ENCODE assay signal across 9 cellular contexts in the genomic region with DNA sequence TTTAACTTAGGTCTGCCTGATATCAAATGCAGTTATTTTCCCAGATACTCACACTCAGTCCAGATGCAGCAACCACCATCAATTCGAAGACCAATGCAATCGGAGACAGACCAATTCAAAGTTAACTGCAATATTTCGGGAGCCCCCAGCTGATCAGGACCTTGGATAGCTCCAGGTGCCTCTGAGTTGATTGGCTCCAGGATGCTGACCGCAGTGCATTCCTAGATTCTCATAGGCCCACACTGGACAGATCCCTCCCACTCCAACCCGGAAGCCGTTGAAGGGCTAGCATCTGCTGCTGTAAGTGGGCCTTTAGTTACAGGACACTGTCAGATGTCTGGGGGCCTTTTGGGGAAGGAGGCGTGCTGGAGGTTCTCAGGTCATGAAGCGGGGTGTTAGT.
A peak's percentile ranks its signal among the peaks of the same experiment; 100 is the strongest.
DNase-seq lines count a peak whose midpoint lies in the region; ATAC-seq, FAIRE-seq and TF ChIP-seq lines count a peak whose summit lies in the region.
"Had no signal": no experiment of that assay in that cellular context is flagged by ENCODE, and none has a peak within 500 bp of the region (broad histone marks: within the 10 kb centered on the region; RNA-seq: fewer than 3 reads in every experiment).

No MANE protein-coding gene starts in this region.

- no peaks in the 10 kb centered on the region for H3K36me3 Mint-ChIP-seq in activated CD4-positive, alpha-beta T cell treated with anti-CD3 and anti-CD28 coated beads, Interleukin-2, amount 10 ng/mL, durations not matched to agents 24 days and 14 days (ENCODE audit: low read depth)

- DNase-seq in CMK (ENCODE audit: low read depth) (peak; percentile 32), HuH-7.5 (ENCODE audit: low spot score) (peak; percentile 91), fibroblast of villous mesenchyme (ENCODE audit: low read depth) (peak; percentile 49), small intestine (peak; percentile 25), uterus (no peak), SHP77 (lab: John Stamatoyannopoulos, UW) (no peak)
- DNase-seq in activated CD4-positive, alpha-beta T cell treated with anti-CD3 and anti-CD28 coated beads, Interleukin-2, amount 10 ng/mL, durations not matched to agents 24 days and 14 days = peak; percentile 89

- H3K4me1 Mint-ChIP-seq in activated CD4-positive, alpha-beta T cell treated with anti-CD3 and anti-CD28 coated beads, Interleukin-2, amount 10 ng/mL, durations not matched to agents 24 days and 14 days = no peaks in the 10 kb centered on the region

- TF ChIP-seq CTCF in fibroblast of villous mesenchyme (IDR thresholded peaks at IDR 0.05; ENCODE audit: insufficient read depth, low read depth, low read length) = no peak
- TF ChIP-seq CTCF in uterus (IDR thresholded peaks at IDR 0.05) = no peak

- no peaks in the 10 kb centered on the region for H3K9me3 ChIP-seq in small intestine (ENCODE audit: control insufficient read depth, low read depth)
- no peaks in the 10 kb centered on the region for H3K9me3 ChIP-seq in uterus

- ATAC-seq in HG02678 (IDR thresholded peaks at IDR 0.05; ENCODE audit: unreplicated experiment) = no peak

- no peaks in the 10 kb centered on the region for H3K27me3 ChIP-seq in small intestine (ENCODE audit: control insufficient read depth in 2 of 2, insufficient read depth in 2 of 2, low read length in 2 of 2)
- no peaks in the 10 kb centered on the region for H3K27me3 ChIP-seq in uterus

- peaks cover 13% of the 10 kb centered on the region for H3K27me3 Mint-ChIP-seq in activated CD4-positive, alpha-beta T cell treated with anti-CD3 and anti-CD28 coated beads, Interleukin-2, amount 10 ng/mL, durations not matched to agents 24 days and 14 days

- FAIRE-seq in small intestine (lab: Jason Lieb, UNC) = no peak
- FAIRE-seq: colon had no signal

- H3K36me3 ChIP-seq in small intestine (ENCODE audit: control insufficient read depth in 2 of 2, insufficient read depth in 2 of 2, low read length in 2 of 2) = no peaks in the 10 kb centered on the region
- H3K36me3 ChIP-seq in uterus = no peaks in the 10 kb centered on the region

- no peak overlapping the region for H3K4me3 Mint-ChIP-seq in activated CD4-positive, alpha-beta T cell treated with anti-CD3 and anti-CD28 coated beads, Interleukin-2, amount 10 ng/mL, durations not matched to agents 24 days and 14 days

- WGBS in small intestine, 3 donors = 15 to 30% (median 28%) methylated on average over 8 of the region's 8 CpGs

- no peak for TF ChIP-seq POLR2A in uterus (IDR thresholded peaks at IDR 0.05)

- no peaks in the 10 kb centered on the region for H3K9me3 Mint-ChIP-seq in activated CD4-positive, alpha-beta T cell treated with anti-CD3 and anti-CD28 coated beads, Interleukin-2, amount 10 ng/mL, durations not matched to agents 24 days and 14 days

- H3K4me1 ChIP-seq in small intestine (ENCODE audit: control insufficient read depth in 2 of 2, insufficient read depth in 1 of 2, low read depth in 1 of 2, low read length in 1 of 2) (no peaks in the 10 kb centered on the region), uterus (no peaks in the 10 kb centered on the region)

- intact Hi-C loops in activated CD4-positive, alpha-beta T cell treated with anti-CD3 and anti-CD28 coated beads, Interleukin-2, amount 10 ng/mL, durations not matched to agents 24 days and 14 days (cut with micrococcal nuclease) = no loop called here
- intact Hi-C loops in uterus (cut with DNase I; ENCODE audit: low total_unique reads) = no loop called here

- no peak overlapping the region for H3K27ac Mint-ChIP-seq in activated CD4-positive, alpha-beta T cell treated with anti-CD3 and anti-CD28 coated beads, Interleukin-2, amount 10 ng/mL, durations not matched to agents 24 days and 14 days

- no peak overlapping the region for H3K27ac ChIP-seq in small intestine (ENCODE audit: low read depth in 1 of 2, low read length in 1 of 2)
- no peak overlapping the region for H3K27ac ChIP-seq in uterus

- H3K4me3 ChIP-seq in fibroblast of villous mesenchyme (ENCODE audit: low read depth, low read length) (no peak overlapping the region), small intestine (ENCODE audit: low read depth in 1 of 2, low read length in 2 of 2) (no peak overlapping the region), uterus (no peak overlapping the region)

Comparison
In these comparisons a context has a peak if more than half of its experiments do, and no peak if none do; other contexts are left out.
1. DNase-seq: peak in CMK (single experiment), HuH-7.5 (single experiment), activated CD4-positive, alpha-beta T cell treated with anti-CD3 and anti-CD28 coated beads, Interleukin-2, amount 10 ng/mL, durations not matched to agents 24 days and 14 days (single experiment), fibroblast of villous mesenchyme (single experiment) and small intestine (single experiment); none in uterus (0 of 2) and SHP77 (0 of 2).